Comparison of ENCODE assay signal across 21 cellular contexts in genomic region chr11:115695677-115696451, GRCh38.
DNase-seq lines count a peak whose midpoint lies in the region; ATAC-seq, FAIRE-seq and TF ChIP-seq lines count a peak whose summit lies in the region.
"Had no signal": no experiment of that assay in that cellular context is flagged by ENCODE, and none has a peak within 500 bp of the region (broad histone marks: within the 10 kb centered on the region; RNA-seq: fewer than 3 reads in every experiment).

No MANE protein-coding gene starts in this region.

- H3K14ac ChIP-seq in mesenchymal stem cell (ENCODE audit: low read length in 2 of 2): no peak overlapping the region

- no peaks in the 10 kb centered on the region for H3K36me3 ChIP-seq in mesenchymal stem cell (ENCODE audit: control insufficient read depth in 1 of 2, insufficient read depth in 2 of 2, low read depth in 1 of 2, low read length in 2 of 2)
- H3K36me3 ChIP-seq in pancreas: no peaks in the 10 kb centered on the region
- H3K36me3 ChIP-seq in effector memory CD4-positive, alpha-beta T cell (ENCODE audit: control insufficient read depth, insufficient read depth, low read length): no peaks in the 10 kb centered on the region

- intact Hi-C loops in pancreas (cut with DNase I): no loop called here

- H2AFZ ChIP-seq in mesenchymal stem cell (ENCODE audit: low read depth, low read length): no peak overlapping the region

- ATAC-seq in GM18868 (IDR thresholded peaks at IDR 0.05; ENCODE audit: unreplicated experiment) (no peak), pancreas (no peak)
- ATAC-seq: foreskin keratinocyte, HepG2 had no signal

- H3K27me3 ChIP-seq in mesenchymal stem cell (ENCODE audit: control insufficient read depth in 1 of 2, insufficient read depth in 1 of 2, low read length in 2 of 2) (peaks cover 13 to 14% of the 10 kb centered on the region in 2 experiments), pancreas (no peaks in the 10 kb centered on the region)
- H3K27me3 ChIP-seq in effector memory CD4-positive, alpha-beta T cell (replicated peaks; ENCODE audit: control insufficient read depth, insufficient read depth, low read length, poor library complexity, severe bottlenecking): no peaks in the 10 kb centered on the region
- H3K27me3 ChIP-seq: foreskin keratinocyte had no signal

- FAIRE-seq in pancreas (lab: Jason Lieb, UNC): no peak
- FAIRE-seq: GM12892, HepG2 had no signal

- no peak overlapping the region for H3K4ac ChIP-seq in mesenchymal stem cell (ENCODE audit: low read depth in 1 of 2, low read length in 2 of 2)

- no peak overlapping the region for H3K23ac ChIP-seq in mesenchymal stem cell (ENCODE audit: low read length in 2 of 2)

- peak overlapping the region; percentile 18 for H2AK5ac ChIP-seq in mesenchymal stem cell (ENCODE audit: low read length, severe bottlenecking)

- H3K79me1 ChIP-seq in mesenchymal stem cell (replicated peaks; ENCODE audit: low read length, poor library complexity, severe bottlenecking): no peaks in the 10 kb centered on the region

- peak overlapping the region in 1 of 2 experiments; percentile 28 for H3K18ac ChIP-seq in mesenchymal stem cell (ENCODE audit: low read depth in 1 of 2, low read length in 2 of 2)

- no peak overlapping the region for H2BK15ac ChIP-seq in mesenchymal stem cell (ENCODE audit: low read depth, poor library complexity, severe bottlenecking)

- H3K4me3 ChIP-seq in mesenchymal stem cell (ENCODE audit: insufficient read depth in 1 of 2, low read depth in 1 of 2, low read length in 2 of 2) (no peak overlapping the region), pancreas (no peak overlapping the region)
- no peak overlapping the region for H3K4me3 ChIP-seq in effector memory CD4-positive, alpha-beta T cell (ENCODE audit: insufficient read depth, low read depth, low read length, poor library complexity, severe bottlenecking)
- H3K4me3 ChIP-seq: SK-N-MC, smooth muscle cell had no signal

- TF ChIP-seq CTCF in pancreas (IDR thresholded peaks at IDR 0.05): no peak

- H2BK5ac ChIP-seq in mesenchymal stem cell (ENCODE audit: low read depth, low read length, poor library complexity, severe bottlenecking): no peak overlapping the region

- no peak overlapping the region for H3K4me2 ChIP-seq in mesenchymal stem cell (ENCODE audit: low read length, poor library complexity, severe bottlenecking)
- H3K4me2 ChIP-seq: smooth muscle cell had no signal

- no peak overlapping the region for H4K8ac ChIP-seq in mesenchymal stem cell (ENCODE audit: low read length)

- 46% methylated on average over 5 of the region's 5 CpGs for WGBS in mesenchymal stem cell
- 50 to 55% methylated on average over 5 of the region's 5 CpGs for WGBS in pancreas, 2 donors

- peak; percentile 16 for DNase-seq in DMS 273 (lab: John Stamatoyannopoulos, UW; ENCODE audit: unreplicated experiment)
- DNase-seq in DMS 273 treated with DMSO at 0.1 percent for 48 hours (lab: John Stamatoyannopoulos, UW): no peak
- DNase-seq in NCI-H1092 (lab: John Stamatoyannopoulos, UW): peak; percentile 31
- DNase-seq in NCI-H69 (lab: John Stamatoyannopoulos, UW): peak; percentile 93
- no peak for DNase-seq in mesenchymal stem cell
- no peak for DNase-seq in pancreas
- DNase-seq in effector memory CD4-positive, alpha-beta T cell: no peak
- DNase-seq: activated CD4-positive, alpha-beta T cell treated with anti-CD3 and anti-CD28 coated beads, Interleukin-2, amount 50 U/mL, for 48 hours; activated CD8-positive, alpha-beta memory T cell treated with anti-CD3 and anti-CD28 coated beads, Interleukin-2, amount 50 U/mL, for 48 hours; CD4-positive, alpha-beta T cell; DND-41; foreskin keratinocyte; GOT3; NCI-H1694 treated with DMSO at 0.1 percent for 48 hours; stimulated activated CD4-positive, alpha-beta T cell treated with anti-CD3 and anti-CD28 coated beads, Interleukin-2, amount 100 ng/mL, for 48 hours had no signal

- no peak overlapping the region for H4K91ac ChIP-seq in mesenchymal stem cell (ENCODE audit: low read length)

- H2BK120ac ChIP-seq in mesenchymal stem cell (ENCODE audit: low read depth, low read length): no peak overlapping the region

- H3K27ac ChIP-seq in mesenchymal stem cell (ENCODE audit: low read length, poor library complexity, severe bottlenecking) (no peak overlapping the region), pancreas (no peak overlapping the region)
- no peak overlapping the region for H3K27ac ChIP-seq in effector memory CD4-positive, alpha-beta T cell (ENCODE audit: insufficient read depth, low read length, poor library complexity, severe bottlenecking)
- H3K27ac ChIP-seq: 22Rv1, foreskin keratinocyte, SK-N-MC had no signal

- no peak overlapping the region for H3K9ac ChIP-seq in mesenchymal stem cell (ENCODE audit: low read length)

- H3K9me3 ChIP-seq in mesenchymal stem cell (ENCODE audit: control insufficient read depth, low read length) (no peaks in the 10 kb centered on the region), pancreas (no peaks in the 10 kb centered on the region)
- no peaks in the 10 kb centered on the region for H3K9me3 ChIP-seq in effector memory CD4-positive, alpha-beta T cell (ENCODE audit: control insufficient read depth, low read length)

- H3K4me1 ChIP-seq in mesenchymal stem cell (ENCODE audit: control insufficient read depth, insufficient read depth, low read depth, low read length) (no peaks in the 10 kb centered on the region), pancreas (no peaks in the 10 kb centered on the region)
- no peaks in the 10 kb centered on the region for H3K4me1 ChIP-seq in effector memory CD4-positive, alpha-beta T cell (ENCODE audit: control insufficient read depth, insufficient read depth, low read length, poor library complexity, severe bottlenecking)
- H3K4me1 ChIP-seq: foreskin keratinocyte had no signal

- H2BK12ac ChIP-seq in mesenchymal stem cell (ENCODE audit: low read length in 2 of 2): no peak overlapping the region

Comparison
In these comparisons a context has a peak if more than half of its experiments do, and no peak if none do; other contexts are left out.
1. DNase-seq: peak in DMS 273 (single experiment), NCI-H1092 (single experiment) and NCI-H69 (single experiment); none in DMS 273 treated with DMSO at 0.1 percent for 48 hours (single experiment), mesenchymal stem cell (single experiment), pancreas (0 of 6) and effector memory CD4-positive, alpha-beta T cell (0 of 3).